Comparison of ENCODE assay signal across 1 cellular context in the genomic region with DNA sequence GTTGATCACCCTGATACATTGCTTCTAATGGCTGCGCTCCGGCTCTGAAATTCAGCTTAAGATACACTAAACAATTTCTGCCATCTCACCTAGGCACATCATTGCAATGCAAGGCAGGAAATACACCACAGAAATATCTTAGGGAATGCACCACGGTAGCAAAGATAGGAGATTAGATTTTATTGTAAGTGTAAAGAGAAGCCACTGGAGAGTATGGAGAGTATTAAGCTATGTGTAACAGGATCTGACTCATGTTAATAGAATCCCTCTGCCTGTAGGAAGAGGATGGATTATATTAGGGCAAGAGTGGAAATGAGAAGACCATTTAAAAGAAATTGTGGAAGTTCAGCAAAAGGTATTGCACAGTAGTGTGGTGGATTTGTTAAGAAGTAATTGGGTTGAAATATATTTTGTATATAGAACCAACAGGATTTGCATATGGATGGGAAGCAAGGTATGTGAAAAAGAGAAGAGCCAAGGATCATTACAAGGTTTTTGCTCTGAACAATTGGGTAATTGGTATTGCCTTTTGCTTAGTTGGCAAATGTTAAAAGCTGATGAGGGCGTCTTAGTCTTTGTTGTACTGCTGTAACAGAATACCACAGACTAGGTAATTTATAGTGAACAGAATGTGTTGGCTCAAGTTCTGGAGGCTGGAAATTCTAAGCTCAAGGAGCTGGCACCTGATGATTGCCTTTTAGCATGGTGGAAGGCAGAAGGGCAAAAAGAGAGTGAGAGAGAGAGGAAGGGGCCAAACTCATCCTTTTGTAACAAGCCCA.
TF ChIP-seq lines count a peak whose summit lies in the region.

No MANE protein-coding gene starts in this region.

TF ChIP-seq in endothelial cell of umbilical vein, 7 proteins besides CTCF, POLR2A, EP300 and RAD21 (continued from another document):
- TF ChIP-seq POLR2AphosphoS5 (IDR thresholded peaks at IDR 0.05; ENCODE audit: insufficient read depth, low read depth, low read length) (peak; percentile 35), JUN (IDR thresholded peaks at IDR 0.05; ENCODE audit: borderline replicate concordance, insufficient read depth, insufficient read length, low read depth) (peak; percentile 84)
- TF ChIP-seq, protein P1, sequence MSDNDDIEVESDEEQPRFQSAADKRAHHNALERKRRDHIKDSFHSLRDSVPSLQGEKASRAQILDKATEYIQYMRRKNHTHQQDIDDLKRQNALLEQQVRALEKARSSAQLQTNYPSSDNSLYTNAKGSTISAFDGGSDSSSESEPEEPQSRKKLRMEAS (IDR thresholded peaks at IDR 0.05; ENCODE audit: insufficient read depth, insufficient read length) = no peak
TF ChIP-seq in endothelial cell of umbilical vein: peak in this region for 4.
